In genomic region chr16:75250809-75251279, GRCh38 we compare ENCODE assay signal across 8 cellular contexts. TPM values are rescaled to one million over a fixed set of nuclear protein-coding genes. Genes with fewer than 3 reads are reported as not detected.
DNase-seq lines count a peak whose midpoint lies in the region; ATAC-seq lines count a peak whose summit lies in the region.

No MANE protein-coding gene starts in this region.

- H3K27me3 Mint-ChIP-seq in activated T-cell treated with anti-CD3 and anti-CD28 coated beads, Interleukin-2, amount 50 U/mL, for 24 hours, result peaks cover 50% of the 10 kb centered on the region

- ATAC-seq in HG02759 (IDR thresholded peaks at IDR 0.05; ENCODE audit: unreplicated experiment), result peak; percentile 51

- no peak overlapping the region for H3K27ac Mint-ChIP-seq in activated T-cell treated with anti-CD3 and anti-CD28 coated beads, Interleukin-2, amount 50 U/mL, for 24 hours

- no peak overlapping the region for H3K27ac ChIP-seq in SK-N-MC

- no peaks in the 10 kb centered on the region for H3K9me3 Mint-ChIP-seq in activated T-cell treated with anti-CD3 and anti-CD28 coated beads, Interleukin-2, amount 50 U/mL, for 24 hours

- H3K4me1 Mint-ChIP-seq in activated T-cell treated with anti-CD3 and anti-CD28 coated beads, Interleukin-2, amount 50 U/mL, for 24 hours (ENCODE audit: low read depth), result peaks cover 12% of the 10 kb centered on the region

- no peaks in the 10 kb centered on the region for H3K36me3 Mint-ChIP-seq in activated T-cell treated with anti-CD3 and anti-CD28 coated beads, Interleukin-2, amount 50 U/mL, for 24 hours (ENCODE audit: low read depth)

- peak; percentile 55 for DNase-seq in activated T-cell treated with anti-CD3 and anti-CD28 coated beads, Interleukin-2, amount 50 U/mL, for 24 hours
- no peak for DNase-seq in activated T-cell treated with anti-CD3 and anti-CD28 coated beads, Interleukin-2, amount 50 U/mL, for 1 hour
- DNase-seq in SK-N-MC (ENCODE audit: low read depth, low spot score), result no peak
- peak; percentile 47 for DNase-seq in glomerular visceral epithelial cell (ENCODE audit: extremely low spot score)
- DNase-seq in retina, result peak; percentile 70
- no peak for DNase-seq in cerebellum (ENCODE audit: low spot score)
- no peak for DNase-seq in activated CD4-positive, CD25-positive, alpha-beta regulatory T cell (lab: John Stamatoyannopoulos, UW)

- H3K4me3 ChIP-seq in SK-N-MC, result peak overlapping the region; percentile 75

- H3K4me3 Mint-ChIP-seq in activated T-cell treated with anti-CD3 and anti-CD28 coated beads, Interleukin-2, amount 50 U/mL, for 24 hours, result peak overlapping the region; percentile 67

- H3K36me3 ChIP-seq in SK-N-MC (ENCODE audit: insufficient read depth, low read length), result no peaks in the 10 kb centered on the region

- peak overlapping the region; percentile 60 for H3K9ac ChIP-seq in SK-N-MC (ENCODE audit: insufficient read length)

- no peaks in the 10 kb centered on the region for H3K9me3 ChIP-seq in SK-N-MC (ENCODE audit: low read depth, low read length)

RNA-seq across cellular contexts. Expression of gene BCAR1, which starts 0.6 kb away (rescaled TPM):
- total RNA-seq in cerebellum, result 24.5 TPM

RNA-seq across cellular contexts. Expression of gene CTRB1, which starts 32.1 kb away (rescaled TPM):
- not detected for total RNA-seq in cerebellum

RNA-seq across cellular contexts. Expression of gene CTRB2, which starts 43.9 kb away (rescaled TPM):
- not detected for total RNA-seq in cerebellum

Comparison
In these comparisons a context has a peak if more than half of its experiments do, and no peak if none do; other contexts are left out.
1. DNase-seq: peak in activated T-cell treated with anti-CD3 and anti-CD28 coated beads, Interleukin-2, amount 50 U/mL, for 24 hours (single experiment), glomerular visceral epithelial cell (single experiment) and retina (single experiment); none in activated T-cell treated with anti-CD3 and anti-CD28 coated beads, Interleukin-2, amount 50 U/mL, for 1 hour (single experiment), SK-N-MC (single experiment), cerebellum (single experiment) and activated CD4-positive, CD25-positive, alpha-beta regulatory T cell (0 of 4).